Comparison of ENCODE assay signal across 22 cellular contexts in the genomic region with DNA sequence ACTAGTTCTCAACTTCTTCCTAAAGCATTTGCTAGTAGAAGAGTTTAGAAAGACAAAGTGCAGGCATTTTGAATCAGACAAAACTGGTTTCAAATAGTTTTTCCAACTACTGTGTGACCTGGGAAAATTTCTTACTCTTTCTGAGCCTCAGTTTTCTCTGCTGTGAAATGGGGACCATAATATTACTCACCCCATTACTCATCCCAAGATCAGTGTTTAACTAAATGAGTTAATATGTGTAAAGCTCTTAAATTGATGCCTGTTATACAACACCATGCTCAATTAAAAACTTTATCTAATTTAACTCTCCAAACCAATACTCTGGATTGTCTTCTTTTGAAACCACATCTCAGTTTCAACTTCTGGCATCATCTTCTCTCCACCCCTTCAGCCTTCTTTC.
"Had no signal": no experiment of that assay in that cellular context is flagged by ENCODE, and none has a peak within 500 bp of the region (broad histone marks: within the 10 kb centered on the region; RNA-seq: fewer than 3 reads in every experiment).

No MANE protein-coding gene starts in this region.

- H3K36me3 ChIP-seq: neural progenitor cell, pancreas, right lobe of liver, sigmoid colon, stomach, thoracic aorta, thyroid gland, tibial nerve, upper lobe of left lung, vagina had no signal

- DNase-seq: naive thymus-derived CD4-positive, alpha-beta T cell; natural killer cell; pancreas; psoas muscle; right cardiac atrium; right lobe of liver; sigmoid colon; small intestine; stimulated activated CD4-positive, alpha-beta T cell treated with anti-CD3 and anti-CD28 coated beads, Interleukin-15, amount 100 ng/mL, for 24 hours; stimulated activated CD4-positive, alpha-beta T cell treated with anti-CD3 and anti-CD28 coated beads, Interleukin-2, amount 100 ng/mL, for 24 hours; stimulated activated CD4-positive, alpha-beta T cell treated with anti-CD3 and anti-CD28 coated beads, Interleukin-2, amount 100 ng/mL, for 48 hours; stimulated activated CD4-positive, alpha-beta T cell treated with anti-CD3 and anti-CD28 coated beads, Interleukin-4, amount 100 ng/mL, for 24 hours; stimulated activated naive B cell treated with anti-CD40 and anti-IgM and Interleukin-4, amounts not matched to agents 10 μg/mL and 1 μg/mL and 100 μg/mL, for 72 hours; stimulated activated naive CD4-positive, alpha-beta T cell treated with Interleukin-2 at 50 U/mL for 16 hours; stomach; thyroid gland; trophoblast cell; upper lobe of left lung had no signal

- H3K27me3 ChIP-seq: neural progenitor cell, pancreas, right lobe of liver, thyroid gland, upper lobe of left lung, vagina had no signal

- H3K27ac ChIP-seq: neural progenitor cell, pancreas, psoas muscle, right lobe of liver, sigmoid colon, stomach, thoracic aorta, thyroid gland, tibial nerve, upper lobe of left lung, vagina had no signal

- H3K9me3 ChIP-seq: pancreas, psoas muscle, right lobe of liver, sigmoid colon, stomach, thoracic aorta, thyroid gland, tibial nerve, upper lobe of left lung, vagina had no signal

- H3K4me1 ChIP-seq: pancreas, psoas muscle, right lobe of liver, sigmoid colon, stomach, thyroid gland, tibial nerve, upper lobe of left lung, vagina had no signal

- H3K4me3 ChIP-seq: neural progenitor cell, pancreas, psoas muscle, right lobe of liver, sigmoid colon, stomach, thoracic aorta, thyroid gland, tibial nerve, upper lobe of left lung, vagina had no signal
